27 cellular contexts compared by ENCODE assay signal in genomic region chr2:84409531-84409930, GRCh38. TPM values are rescaled to one million over a fixed set of nuclear protein-coding genes. Genes with fewer than 3 reads are reported as not detected.
DNase-seq lines count a peak whose midpoint lies in the region; ATAC-seq, FAIRE-seq and TF ChIP-seq lines count a peak whose summit lies in the region.
"Had no signal": no experiment of that assay in that cellular context is flagged by ENCODE, and none has a peak within 500 bp of the region (broad histone marks: within the 10 kb centered on the region; RNA-seq: fewer than 3 reads in every experiment).

No MANE protein-coding gene starts in this region.

- intact Hi-C loops in Right ventricle myocardium superior (cut with DNase I) (no loop called here), left cardiac atrium (cut with DNase I) (no loop called here)

- H2AFZ ChIP-seq in neural progenitor cell (replicated peaks), result peak overlapping the region; percentile 10

- H3K79me2 ChIP-seq in neural progenitor cell (ENCODE audit: low read depth), result no peaks in the 10 kb centered on the region

- no peaks in the 10 kb centered on the region for H3K9me3 Mint-ChIP-seq in neural progenitor cell
- H3K9me3 Mint-ChIP-seq: CD4-positive, alpha-beta memory T cell; CD8-positive, alpha-beta memory T cell had no signal

- no peaks in the 10 kb centered on the region for H3F3A ChIP-seq in neural progenitor cell (ENCODE audit: low read depth)

- H3K27me3 ChIP-seq in bronchial epithelial cell (ENCODE audit: control insufficient read depth, insufficient read depth, low read length) (no peaks in the 10 kb centered on the region), neural progenitor cell (no peaks in the 10 kb centered on the region)
- H3K27me3 ChIP-seq: BE2C, BLaER1 had no signal

- TF ChIP-seq CTCF in bronchial epithelial cell (IDR thresholded peaks at IDR 0.05; ENCODE audit: insufficient read depth, low read length, severe bottlenecking), result no peak
- no peak for TF ChIP-seq CTCF in neural progenitor cell (IDR thresholded peaks at IDR 0.05)

- no peaks in the 10 kb centered on the region for H3K4me1 ChIP-seq in neural progenitor cell
- H3K4me1 ChIP-seq: BE2C, BLaER1 had no signal

- no peaks in the 10 kb centered on the region for H3K36me3 ChIP-seq in bronchial epithelial cell (ENCODE audit: control insufficient read depth, insufficient read depth, low read length)
- no peaks in the 10 kb centered on the region for H3K36me3 ChIP-seq in neural progenitor cell
- H3K36me3 ChIP-seq: BE2C, BLaER1 had no signal

- no peaks in the 10 kb centered on the region for H4K20me1 ChIP-seq in neural progenitor cell (ENCODE audit: low read depth)
- H4K20me1 ChIP-seq: BLaER1 had no signal

- H3K4me3 Mint-ChIP-seq in neural progenitor cell, result no peak overlapping the region
- H3K4me3 Mint-ChIP-seq: CD14-positive monocyte; CD4-positive, alpha-beta memory T cell; CD4-positive, CD25-positive, alpha-beta regulatory T cell; CD8-positive, alpha-beta memory T cell had no signal

- no peaks in the 10 kb centered on the region for H3K27me3 Mint-ChIP-seq in neural progenitor cell (ENCODE audit: insufficient read depth, low read depth)

- H3K27ac ChIP-seq in neural progenitor cell, result no peak overlapping the region
- H3K27ac ChIP-seq: BLaER1 had no signal

- H3K36me3 Mint-ChIP-seq in neural progenitor cell, result no peaks in the 10 kb centered on the region
- H3K36me3 Mint-ChIP-seq: CD14-positive monocyte; CD4-positive, alpha-beta memory T cell; CD4-positive, CD25-positive, alpha-beta regulatory T cell; CD8-positive, alpha-beta memory T cell had no signal

- FAIRE-seq in bronchial epithelial cell (lab: Jason Lieb, UNC), result peak; percentile 60
- FAIRE-seq: A204.1, GM12878, GM12892, GM18507 had no signal

- H3K4me3 ChIP-seq in bronchial epithelial cell (ENCODE audit: low read depth, low read length) (no peak overlapping the region), neural progenitor cell (no peak overlapping the region)
- H3K4me3 ChIP-seq: BLaER1, GM12878 had no signal

- H3K4me1 Mint-ChIP-seq in neural progenitor cell, result no peaks in the 10 kb centered on the region
- H3K4me1 Mint-ChIP-seq: CD14-positive monocyte; CD4-positive, alpha-beta memory T cell; CD4-positive, CD25-positive, alpha-beta regulatory T cell; CD8-positive, alpha-beta memory T cell had no signal

- H3K4me2 ChIP-seq in neural progenitor cell, result no peak overlapping the region
- H3K4me2 ChIP-seq: BLaER1 had no signal

- H3K27ac Mint-ChIP-seq in neural progenitor cell, result no peak overlapping the region
- H3K27ac Mint-ChIP-seq: CD4-positive, alpha-beta memory T cell; CD4-positive, CD25-positive, alpha-beta regulatory T cell had no signal

- DNase-seq in Right ventricle myocardium superior (no peak), left cardiac atrium (no peak), bronchial epithelial cell (ENCODE audit: low read depth) (no peak), neural progenitor cell (ENCODE audit: low spot score) (no peak)
- DNase-seq in activated effector memory CD4-positive, alpha-beta T cell treated with Interleukin-2 at 50 U/mL for 16 hours, result no peak
- DNase-seq: 8988T; ACHN; BE2C; C1 segment of cervical spinal cord; CD4-positive, alpha-beta memory T cell; CD4-positive, CD25-positive, alpha-beta regulatory T cell; CD8-positive, alpha-beta memory T cell; COR-L47; DMS 273 treated with DMSO at 0.1 percent for 48 hours; DMS153; DMS53; DMS79; DND-41; EL; GDM1 had no signal

- ATAC-seq in Right ventricle myocardium superior (ENCODE audit: poor library complexity) (peak; percentile 70), left cardiac atrium (no peak), GM19395 (IDR thresholded peaks at IDR 0.05; ENCODE audit: unreplicated experiment) (no peak)
- ATAC-seq: GM12878 had no signal

- no peak overlapping the region for H3K9ac ChIP-seq in neural progenitor cell
- H3K9ac ChIP-seq: BLaER1 had no signal

- no peaks in the 10 kb centered on the region for H3K9me3 ChIP-seq in neural progenitor cell (ENCODE audit: low read depth)
- H3K9me3 ChIP-seq: BE2C, BLaER1 had no signal

RNA-seq across cellular contexts. Expression of gene SUCLG1, which starts 49.5 kb away (rescaled TPM):
- total RNA-seq in Right ventricle myocardium superior, result 312 TPM
- total RNA-seq in left cardiac atrium, result 100 to 1,000 TPM; 193 to 197 TPM
- total RNA-seq in bronchial epithelial cell, result 24.6 and 27.9 TPM in 2 replicates
- 29.7 and 40.2 TPM in 2 replicates for total RNA-seq in neural progenitor cell (ENCODE audit: low replicate concordance)
